ENCODE assay signal across 8 cellular contexts in the genomic region with DNA sequence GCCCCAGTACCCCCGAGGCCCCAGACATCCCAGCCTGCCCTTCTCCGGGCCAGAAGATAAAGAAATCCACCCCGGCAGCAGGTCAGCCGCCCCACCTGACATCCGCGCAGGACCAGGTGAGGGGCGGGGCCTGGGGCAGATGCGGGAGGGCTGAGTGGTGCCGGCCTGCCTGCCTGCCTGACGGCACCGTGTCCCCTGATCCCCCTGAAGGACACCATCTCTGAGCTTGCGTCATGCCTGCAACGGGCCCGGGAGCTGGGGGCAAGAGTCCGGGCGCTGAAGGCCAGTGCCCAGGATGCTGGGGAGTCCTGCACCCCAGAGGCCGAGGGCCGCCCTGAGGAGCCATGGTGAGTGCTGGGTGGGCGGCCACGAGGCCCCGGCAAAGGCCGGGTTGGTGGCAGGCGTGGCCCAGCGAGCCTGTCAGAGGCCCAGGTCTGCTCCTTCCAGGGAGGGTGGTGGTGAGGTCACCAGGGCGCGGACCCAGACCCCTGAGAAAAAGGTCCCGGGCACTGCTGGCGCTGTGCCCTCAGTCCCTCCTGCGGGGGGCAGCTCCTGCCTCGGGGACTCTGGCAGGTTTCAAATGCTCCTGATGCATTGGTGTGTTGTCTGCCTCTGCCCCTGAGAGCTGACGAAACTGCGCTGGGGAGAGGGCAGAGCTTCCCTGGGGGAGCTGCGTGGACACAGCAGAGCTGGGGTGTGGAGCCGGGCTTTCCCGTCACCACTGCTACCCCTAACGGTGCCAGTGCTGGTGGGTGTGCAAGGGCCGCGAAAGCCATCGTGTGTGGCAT. TPM values are rescaled to one million over a fixed set of nuclear protein-coding genes. Genes with fewer than 3 reads are reported as not detected.
A peak's percentile ranks its signal among the peaks of the same experiment; 100 is the strongest.
DNase-seq lines count a peak whose midpoint lies in the region; ATAC-seq and TF ChIP-seq lines count a peak whose summit lies in the region.

No MANE protein-coding gene starts in this region.

- H3K36me3 Mint-ChIP-seq in activated naive CD8-positive, alpha-beta T cell: no peaks in the 10 kb centered on the region

- H3K79me2 ChIP-seq in Loucy (ENCODE audit: insufficient read depth, low read length): peaks cover 76% of the 10 kb centered on the region

- H3K27me3 Mint-ChIP-seq in activated naive CD8-positive, alpha-beta T cell: no peaks in the 10 kb centered on the region

- H3K27me3 ChIP-seq in Loucy (ENCODE audit: insufficient read depth, low read length, poor library complexity, severe bottlenecking): no peaks in the 10 kb centered on the region
- peaks cover 0 to 8% of the 10 kb centered on the region in 2 donors for H3K27me3 ChIP-seq in left lung

- TF ChIP-seq CTCF in Loucy (conservative IDR thresholded peaks at IDR 0.05; ENCODE audit: low read length) (no peak), left lung (IDR thresholded peaks at IDR 0.05) (no peak)

- H3K4me3 Mint-ChIP-seq in activated naive CD8-positive, alpha-beta T cell: peak overlapping the region; percentile 79

- H3K9me3 ChIP-seq in Loucy (ENCODE audit: insufficient read depth, low read depth, low read length) (no peaks in the 10 kb centered on the region), left lung (no peaks in the 10 kb centered on the region)

- ATAC-seq in left lung (peak; percentile 4), GM21367 (IDR thresholded peaks at IDR 0.05; ENCODE audit: unreplicated experiment) (no peak), GM19467 (IDR thresholded peaks at IDR 0.05; ENCODE audit: unreplicated experiment) (no peak)

- intact Hi-C loops in left lung (cut with DNase I): no loop called here

- peaks cover 45% of the 10 kb centered on the region for H4K20me1 ChIP-seq in Loucy (ENCODE audit: insufficient read depth, low read length, poor library complexity, severe bottlenecking)

- peak overlapping the region; percentile 79 for H3K9ac ChIP-seq in Loucy (ENCODE audit: low read depth, low read length, poor library complexity, severe bottlenecking)

- peak overlapping the region; percentile 66 for H3K4me2 ChIP-seq in Loucy (ENCODE audit: low read depth, low read length, poor library complexity, severe bottlenecking)

- peaks cover 4% of the 10 kb centered on the region for H3F3A ChIP-seq in Loucy (ENCODE audit: low read depth)

- peak; percentile 55 for DNase-seq in DMS 273 (lab: John Stamatoyannopoulos, UW; ENCODE audit: unreplicated experiment)
- no peak for DNase-seq in DMS 273 treated with DMSO at 0.1 percent for 48 hours (lab: John Stamatoyannopoulos, UW)
- DNase-seq in left lung: peak in 1 of 2 donors; percentile 83
- no peak for DNase-seq in dermis blood vessel endothelial cell

- peaks cover 19% of the 10 kb centered on the region for H3K4me1 ChIP-seq in Loucy (ENCODE audit: insufficient read depth, low read length, poor library complexity, severe bottlenecking)
- peaks cover 6 to 44% of the 10 kb centered on the region in 2 donors for H3K4me1 ChIP-seq in left lung

- no peaks in the 10 kb centered on the region for H3K9me2 ChIP-seq in Loucy (replicated peaks; ENCODE audit: low read depth, low read length)

- H3K4me3 ChIP-seq in Loucy (ENCODE audit: low read length, poor library complexity, severe bottlenecking) (peak overlapping the region; percentile 79), left lung (peak overlapping the region; percentile 45 to 73)

- H3K4me1 Mint-ChIP-seq in activated naive CD8-positive, alpha-beta T cell (ENCODE audit: low read depth): peaks cover 19% of the 10 kb centered on the region

- no peak overlapping the region for H3K27ac ChIP-seq in left lung

- H3K9me3 Mint-ChIP-seq in activated naive CD8-positive, alpha-beta T cell (ENCODE audit: low read depth): no peaks in the 10 kb centered on the region

- H2AFZ ChIP-seq in Loucy (ENCODE audit: low read length): no peak overlapping the region

- peaks cover 21% of the 10 kb centered on the region; the same call in 1 of the 2 replicates for H3K36me3 ChIP-seq in Loucy (ENCODE audit: insufficient read depth, low read length)
- H3K36me3 ChIP-seq in left lung: peaks cover 0 to 26% of the 10 kb centered on the region in 2 donors

- peak overlapping the region; percentile 34 for H3K27ac Mint-ChIP-seq in activated naive CD8-positive, alpha-beta T cell

RNA-seq across cellular contexts. Expression of gene CDT1, which starts 1.2 kb away (rescaled TPM):
- total RNA-seq in left lung (10 to 100 TPM in 1 of 2 donors, 1 to 10 TPM in 1; 9.3 to 14.5 TPM), dermis blood vessel endothelial cell (5.8 and 22.2 TPM in 2 replicates)

RNA-seq across cellular contexts. Expression of gene APRT, which starts 7.0 kb away (rescaled TPM):
- 100 to 1,000 TPM; 108 to 161 TPM for total RNA-seq in left lung
- total RNA-seq in dermis blood vessel endothelial cell: 100 and 138 TPM in 2 replicates

RNA-seq across cellular contexts. Expression of gene PIEZO1, which starts 19.7 kb away (rescaled TPM):
- total RNA-seq in left lung (100 to 1,000 TPM; 154 to 193 TPM), dermis blood vessel endothelial cell (354 and 766 TPM in 2 replicates)

RNA-seq across cellular contexts. Expression of gene GALNS, which starts 52.0 kb away (rescaled TPM):
- total RNA-seq in left lung (10 to 100 TPM; 46.3 to 46.5 TPM), dermis blood vessel endothelial cell (25.0 and 26.3 TPM in 2 replicates)

RNA-seq across cellular contexts. Expression of gene TRAPPC2L, which starts 52.2 kb away (rescaled TPM):
- total RNA-seq in left lung: 10 to 100 TPM; 47.3 to 51.1 TPM
- total RNA-seq in dermis blood vessel endothelial cell: 31.6 and 46.6 TPM in 2 replicates
